22 cellular contexts compared by ENCODE assay signal in genomic region chr14:106679776-106680175, GRCh38.
DNase-seq lines count a peak whose midpoint lies in the region; ATAC-seq and TF ChIP-seq lines count a peak whose summit lies in the region.
"Had no signal": no experiment of that assay in that cellular context is flagged by ENCODE, and none has a peak within 500 bp of the region (broad histone marks: within the 10 kb centered on the region; RNA-seq: fewer than 3 reads in every experiment).

No MANE protein-coding gene starts in this region.

- no peaks in the 10 kb centered on the region for H3K79me2 ChIP-seq in DND-41 (ENCODE audit: insufficient read depth, low read length)
- no peaks in the 10 kb centered on the region for H3K79me2 ChIP-seq in trophoblast cell (ENCODE audit: control insufficient read depth, insufficient read depth, low read length, poor library complexity)

- no peaks in the 10 kb centered on the region for H3K9me3 Mint-ChIP-seq in activated CD4-positive, alpha-beta T cell treated with anti-CD3 and anti-CD28 coated beads, Interleukin-2, amount 10 ng/mL, durations not matched to agents 24 days and 14 days
- H3K9me3 Mint-ChIP-seq in activated CD4-positive, alpha-beta T cell treated with anti-CD3 and anti-CD28 coated beads for 36 hours (ENCODE audit: low read depth), result no peaks in the 10 kb centered on the region
- peaks cover 56% of the 10 kb centered on the region for H3K9me3 Mint-ChIP-seq in progenitor cell of endocrine pancreas (ENCODE audit: low read depth)
- no peaks in the 10 kb centered on the region for H3K9me3 Mint-ChIP-seq in CD4-positive, alpha-beta T cell
- H3K9me3 Mint-ChIP-seq: CD4-positive, alpha-beta memory T cell; CD8-positive, alpha-beta memory T cell had no signal

- H3K36me3 ChIP-seq in DND-41 (ENCODE audit: insufficient read depth, low read length), result no peaks in the 10 kb centered on the region
- no peaks in the 10 kb centered on the region for H3K36me3 ChIP-seq in SK-N-MC (ENCODE audit: insufficient read depth, low read length)
- no peaks in the 10 kb centered on the region for H3K36me3 ChIP-seq in trophoblast cell (ENCODE audit: control insufficient read depth in 1 of 2, insufficient read depth in 2 of 2, low read length in 2 of 2)
- H3K36me3 ChIP-seq: BE2C; BLaER1 treated with 17β-estradiol and CSF1 and Interleukin-3, amounts not matched to agents 10 nM and 100 nM had no signal

- peaks cover 2% of the 10 kb centered on the region for H3K4me1 Mint-ChIP-seq in activated CD4-positive, alpha-beta T cell treated with anti-CD3 and anti-CD28 coated beads, Interleukin-2, amount 10 ng/mL, durations not matched to agents 24 days and 14 days
- H3K4me1 Mint-ChIP-seq in activated CD4-positive, alpha-beta T cell treated with anti-CD3 and anti-CD28 coated beads for 36 hours, result no peaks in the 10 kb centered on the region
- H3K4me1 Mint-ChIP-seq in progenitor cell of endocrine pancreas (ENCODE audit: low read depth), result no peaks in the 10 kb centered on the region
- H3K4me1 Mint-ChIP-seq in CD4-positive, alpha-beta T cell (ENCODE audit: low read depth), result no peaks in the 10 kb centered on the region

- no peak overlapping the region for H2AK5ac ChIP-seq in trophoblast cell (ENCODE audit: low read length)

- H3K4me3 ChIP-seq in DND-41 (ENCODE audit: low read depth in 1 of 2, low read length in 2 of 2) (no peak overlapping the region), SK-N-MC (peak overlapping the region; percentile 56), trophoblast cell (ENCODE audit: low read depth, low read length) (no peak overlapping the region)
- H3K4me3 ChIP-seq: A549; BLaER1 treated with 17β-estradiol and CSF1 and Interleukin-3, amounts not matched to agents 10 nM and 100 nM; GM12878 had no signal

- no peak overlapping the region for H3K18ac ChIP-seq in trophoblast cell (ENCODE audit: low read length)

- H3K4me1 ChIP-seq in DND-41 (ENCODE audit: insufficient read depth, low read length) (peaks cover 43% of the 10 kb centered on the region), trophoblast cell (ENCODE audit: control insufficient read depth in 1 of 2, insufficient read depth in 2 of 2, low read length in 2 of 2) (no peaks in the 10 kb centered on the region)
- H3K4me1 ChIP-seq: A549, BE2C had no signal

- no peak overlapping the region for H4K91ac ChIP-seq in trophoblast cell (ENCODE audit: low read depth, low read length)

- H4K20me1 ChIP-seq in DND-41 (ENCODE audit: insufficient read depth, low read length), result no peaks in the 10 kb centered on the region
- H4K20me1 ChIP-seq: BLaER1 treated with 17β-estradiol and CSF1 and Interleukin-3, amounts not matched to agents 10 nM and 100 nM had no signal

- no peaks in the 10 kb centered on the region for H3K27me3 ChIP-seq in DND-41 (ENCODE audit: insufficient read depth, low read length, poor library complexity)
- H3K27me3 ChIP-seq in CD4-positive, alpha-beta T cell (ENCODE audit: control insufficient read depth, insufficient read depth, low read length), result no peaks in the 10 kb centered on the region
- H3K27me3 ChIP-seq in trophoblast cell (ENCODE audit: insufficient read depth, low read length), result no peaks in the 10 kb centered on the region
- H3K27me3 ChIP-seq: BLaER1 treated with 17β-estradiol and CSF1 and Interleukin-3, amounts not matched to agents 10 nM and 100 nM had no signal

- no peak overlapping the region for H4K8ac ChIP-seq in trophoblast cell (ENCODE audit: low read depth, low read length)

- POLR2A ChIA-PET in activated CD4-positive, alpha-beta T cell treated with anti-CD3 and anti-CD28 coated beads for 36 hours (lab: Charles Lee), result interaction anchor here (0.6 kb wide), 1 partner anchor 16 kb away, joined by 3 read pairs; no protein-coding TSS in a partner anchor
- POLR2A ChIA-PET in CD4-positive, alpha-beta T cell (lab: Charles Lee), result no interaction called here

- no peak overlapping the region for H2BK5ac ChIP-seq in trophoblast cell (ENCODE audit: low read depth, low read length, poor library complexity)

- peak; percentile 36 for DNase-seq in activated CD4-positive, alpha-beta T cell treated with anti-CD3 and anti-CD28 coated beads, Interleukin-2, amount 10 ng/mL, durations not matched to agents 24 days and 14 days
- DNase-seq in activated CD4-positive, alpha-beta T cell treated with anti-CD3 and anti-CD28 coated beads for 36 hours, result no peak
- DNase-seq in DND-41 (no peak), SK-N-MC (ENCODE audit: low read depth, low spot score) (peak; percentile 61), progenitor cell of endocrine pancreas (ENCODE audit: low spot score, unreplicated experiment) (no peak), trophoblast cell (no peak)
- DNase-seq in CD4-positive, alpha-beta T cell, result no peak
- DNase-seq: ACHN; BE2C; CD4-positive, alpha-beta memory T cell; CD8-positive, alpha-beta memory T cell; COR-L47; DMS 273 treated with DMSO at 0.1 percent for 48 hours; DMS153; DMS79 treated with DMSO at 0.1 percent for 48 hours; EL; GDM1 had no signal

- H3K9me3 ChIP-seq in DND-41 (ENCODE audit: insufficient read depth, low read length, severe bottlenecking) (no peaks in the 10 kb centered on the region), SK-N-MC (ENCODE audit: low read depth, low read length) (no peaks in the 10 kb centered on the region), trophoblast cell (ENCODE audit: insufficient read depth, low read depth, low read length) (peaks cover 24% of the 10 kb centered on the region)
- no peaks in the 10 kb centered on the region for H3K9me3 ChIP-seq in CD4-positive, alpha-beta T cell (ENCODE audit: control insufficient read depth, low read length)
- H3K9me3 ChIP-seq: A549; BE2C; BLaER1 treated with 17β-estradiol and CSF1 and Interleukin-3, amounts not matched to agents 10 nM and 100 nM had no signal

- CTCF ChIA-PET in activated CD4-positive, alpha-beta T cell treated with anti-CD3 and anti-CD28 coated beads for 36 hours (lab: Charles Lee), result interaction anchor here (0.5 to 10.7 kb wide), 8 partner anchors 8 to 22 kb away, joined by 3 to 106 read pairs (median 4); no protein-coding TSS in a partner anchor
- CTCF ChIA-PET in CD4-positive, alpha-beta T cell (lab: Charles Lee), result interaction anchor here (1.2 kb wide), 1 partner anchor 18 kb away, joined by 4 read pairs; no protein-coding TSS in a partner anchor

- H2AFZ ChIP-seq in DND-41 (ENCODE audit: low read depth, low read length) (no peak overlapping the region; the same call in 1 of the 2 replicates), trophoblast cell (ENCODE audit: insufficient read depth, low read length, poor library complexity) (no peak overlapping the region)

- no peak overlapping the region for H3K14ac ChIP-seq in trophoblast cell (ENCODE audit: low read length)

- no peaks in the 10 kb centered on the region for H3K36me3 Mint-ChIP-seq in activated CD4-positive, alpha-beta T cell treated with anti-CD3 and anti-CD28 coated beads, Interleukin-2, amount 10 ng/mL, durations not matched to agents 24 days and 14 days (ENCODE audit: low read depth)
- H3K36me3 Mint-ChIP-seq in activated CD4-positive, alpha-beta T cell treated with anti-CD3 and anti-CD28 coated beads for 36 hours (ENCODE audit: low read depth), result no peaks in the 10 kb centered on the region
- H3K36me3 Mint-ChIP-seq in progenitor cell of endocrine pancreas (ENCODE audit: insufficient read depth), result peaks cover 1% of the 10 kb centered on the region
- H3K36me3 Mint-ChIP-seq in CD4-positive, alpha-beta T cell (ENCODE audit: low read depth), result no peaks in the 10 kb centered on the region
- H3K36me3 Mint-ChIP-seq: CD4-positive, alpha-beta memory T cell; CD8-positive, alpha-beta memory T cell had no signal

- H2BK120ac ChIP-seq in trophoblast cell (ENCODE audit: insufficient read depth, low read length, poor library complexity), result no peak overlapping the region

- no peak overlapping the region for H3K27ac Mint-ChIP-seq in activated CD4-positive, alpha-beta T cell treated with anti-CD3 and anti-CD28 coated beads, Interleukin-2, amount 10 ng/mL, durations not matched to agents 24 days and 14 days
- no peak overlapping the region for H3K27ac Mint-ChIP-seq in activated CD4-positive, alpha-beta T cell treated with anti-CD3 and anti-CD28 coated beads for 36 hours
- no peak overlapping the region for H3K27ac Mint-ChIP-seq in progenitor cell of endocrine pancreas
- H3K27ac Mint-ChIP-seq in CD4-positive, alpha-beta T cell, result no peak overlapping the region
- H3K27ac Mint-ChIP-seq: CD4-positive, alpha-beta memory T cell; CD8-positive, alpha-beta memory T cell had no signal

- no peak overlapping the region for H2BK12ac ChIP-seq in trophoblast cell (ENCODE audit: low read length)

- H3K9ac ChIP-seq in DND-41 (ENCODE audit: low read depth, low read length) (no peak overlapping the region), SK-N-MC (ENCODE audit: insufficient read length) (no peak overlapping the region), trophoblast cell (ENCODE audit: low read length) (no peak overlapping the region)
- H3K9ac ChIP-seq: BLaER1 treated with 17β-estradiol and CSF1 and Interleukin-3, amounts not matched to agents 10 nM and 100 nM had no signal

- WGBS in trophoblast cell (ENCODE audit: extremely low coverage, insufficient coverage, insufficient read length), result no CpG with 5 or more reads among the region's 5 CpGs

- no peak overlapping the region for H3K4ac ChIP-seq in trophoblast cell (ENCODE audit: low read depth, low read length)

- no peak for TF ChIP-seq CTCF in DND-41 (IDR thresholded peaks at IDR 0.05; ENCODE audit: borderline replicate concordance, extremely low read depth, low read length, poor library complexity, severe bottlenecking)
- no peak for TF ChIP-seq CTCF in progenitor cell of endocrine pancreas (IDR thresholded peaks at IDR 0.05; ENCODE audit: unreplicated experiment)
- no peak for TF ChIP-seq CTCF in CD4-positive, alpha-beta T cell (IDR thresholded peaks at IDR 0.05)

- peaks cover 49% of the 10 kb centered on the region for H3K27me3 Mint-ChIP-seq in activated CD4-positive, alpha-beta T cell treated with anti-CD3 and anti-CD28 coated beads, Interleukin-2, amount 10 ng/mL, durations not matched to agents 24 days and 14 days
- H3K27me3 Mint-ChIP-seq in activated CD4-positive, alpha-beta T cell treated with anti-CD3 and anti-CD28 coated beads for 36 hours, result peaks cover 4% of the 10 kb centered on the region
- H3K27me3 Mint-ChIP-seq in progenitor cell of endocrine pancreas, result no peaks in the 10 kb centered on the region
- H3K27me3 Mint-ChIP-seq in CD4-positive, alpha-beta T cell, result no peaks in the 10 kb centered on the region

- no peak overlapping the region for H3K23ac ChIP-seq in trophoblast cell (ENCODE audit: low read length)

- H4K12ac ChIP-seq in trophoblast cell (ENCODE audit: low read depth, low read length), result no peak overlapping the region

- ATAC-seq in activated CD4-positive, alpha-beta T cell treated with anti-CD3 and anti-CD28 coated beads for 36 hours, result no peak
- ATAC-seq in DND-41 (ENCODE audit: insufficient read depth, low read depth), result no peak
- ATAC-seq in CD4-positive, alpha-beta T cell (ENCODE audit: poor library complexity), result no peak
- ATAC-seq: A549, GM12878 had no signal

- H3K4me3 Mint-ChIP-seq in activated CD4-positive, alpha-beta T cell treated with anti-CD3 and anti-CD28 coated beads, Interleukin-2, amount 10 ng/mL, durations not matched to agents 24 days and 14 days, result no peak overlapping the region
- no peak overlapping the region for H3K4me3 Mint-ChIP-seq in activated CD4-positive, alpha-beta T cell treated with anti-CD3 and anti-CD28 coated beads for 36 hours
- H3K4me3 Mint-ChIP-seq in progenitor cell of endocrine pancreas (ENCODE audit: low read depth), result no peak overlapping the region
- H3K4me3 Mint-ChIP-seq in CD4-positive, alpha-beta T cell, result no peak overlapping the region
- H3K4me3 Mint-ChIP-seq: CD4-positive, alpha-beta memory T cell; CD8-positive, alpha-beta memory T cell had no signal

- intact Hi-C loops in activated CD4-positive, alpha-beta T cell treated with anti-CD3 and anti-CD28 coated beads, Interleukin-2, amount 10 ng/mL, durations not matched to agents 24 days and 14 days (cut with micrococcal nuclease), result loop anchor here (5.0 kb wide), 1 partner anchor 87 kb away; no protein-coding TSS in a partner anchor
- intact Hi-C loops in activated CD4-positive, alpha-beta T cell treated with anti-CD3 and anti-CD28 coated beads for 36 hours (cut with DNase I, micrococcal nuclease), result no loop called here
- intact Hi-C loops in CD4-positive, alpha-beta T cell (cut with DNase I, micrococcal nuclease), result no loop called here

- H3K79me1 ChIP-seq in trophoblast cell (ENCODE audit: low read length), result no peaks in the 10 kb centered on the region

- 0 out of 2 replicates have a peak overlapping the region, but pooled peaks have one; percentile 14 for H3K27ac ChIP-seq in DND-41 (ENCODE audit: low read length)
- peak overlapping the region; percentile 60; the same call in 1 of the 2 replicates for H3K27ac ChIP-seq in SK-N-MC
- H3K27ac ChIP-seq in CD4-positive, alpha-beta T cell (ENCODE audit: low read depth, low read length), result no peak overlapping the region
- H3K27ac ChIP-seq in trophoblast cell (ENCODE audit: low read depth, low read length), result no peak overlapping the region
- H3K27ac ChIP-seq: 22Rv1; A549; BLaER1 treated with 17β-estradiol and CSF1 and Interleukin-3, amounts not matched to agents 10 nM and 100 nM; C4-2B had no signal

- H3K4me2 ChIP-seq in DND-41 (ENCODE audit: insufficient read depth, low read length), result no peak overlapping the region
- no peak overlapping the region for H3K4me2 ChIP-seq in trophoblast cell (ENCODE audit: low read length)
- H3K4me2 ChIP-seq: A549 had no signal

Comparison
In these comparisons a context has a peak if more than half of its experiments do, and no peak if none do; other contexts are left out.
1. DNase-seq: peak in activated CD4-positive, alpha-beta T cell treated with anti-CD3 and anti-CD28 coated beads, Interleukin-2, amount 10 ng/mL, durations not matched to agents 24 days and 14 days (single experiment) and SK-N-MC (single experiment); none in activated CD4-positive, alpha-beta T cell treated with anti-CD3 and anti-CD28 coated beads for 36 hours (single experiment), DND-41 (single experiment), progenitor cell of endocrine pancreas (single experiment), CD4-positive, alpha-beta T cell (0 of 10) and trophoblast cell (0 of 2).
2. H3K27ac ChIP-seq: peak in DND-41 (single experiment) and SK-N-MC (single experiment); none in CD4-positive, alpha-beta T cell (single experiment) and trophoblast cell (single experiment).